8 cellular contexts compared by ENCODE assay signal in the genomic region with DNA sequence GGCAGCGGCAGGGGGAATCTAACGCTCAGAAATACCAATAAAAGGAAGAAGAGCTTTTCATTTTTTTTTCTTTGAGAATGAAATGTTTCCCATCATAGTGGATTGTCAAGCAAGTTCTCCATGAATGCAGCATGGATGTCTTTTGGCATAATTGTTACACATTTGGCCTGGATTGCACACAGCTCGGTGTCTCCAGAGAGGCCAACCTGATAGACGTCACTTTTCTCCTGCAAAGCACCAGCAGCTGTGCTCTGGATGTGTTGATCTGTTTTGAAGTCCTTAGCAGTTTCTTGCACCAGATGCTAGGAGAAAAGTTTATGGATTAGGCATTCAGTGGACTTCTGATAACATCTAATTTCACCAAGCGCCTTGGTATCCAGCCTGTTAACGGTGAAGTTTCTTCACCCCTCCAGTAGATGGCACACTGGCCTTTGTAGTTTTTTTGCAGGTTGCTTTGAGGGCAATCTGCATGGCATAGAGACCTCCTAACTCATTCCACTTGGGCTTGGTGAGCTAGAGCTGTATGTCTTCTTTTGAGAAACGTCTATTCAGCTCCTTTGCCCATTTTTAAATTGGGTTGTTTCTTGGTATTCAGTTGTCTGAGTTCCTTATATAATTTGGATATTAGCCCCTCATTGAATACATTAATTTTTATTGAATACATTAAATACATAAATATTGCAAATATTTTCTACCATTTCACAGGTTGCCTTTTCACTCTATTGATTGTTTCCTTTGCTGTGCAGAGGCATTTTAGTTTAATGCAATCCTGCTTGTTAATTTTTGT. TPM values are rescaled to one million over a fixed set of nuclear protein-coding genes. Genes with fewer than 3 reads are reported as not detected.
DNase-seq lines count a peak whose midpoint lies in the region; ATAC-seq, FAIRE-seq and TF ChIP-seq lines count a peak whose summit lies in the region.

No MANE protein-coding gene starts in this region.

- H3K9me3 ChIP-seq in DOHH2 (ENCODE audit: control insufficient read depth, insufficient read depth, low read length) (no peaks in the 10 kb centered on the region), adrenal gland (replicated peaks in 1 of 3) (no peaks in the 10 kb centered on the region), HepG2 (ENCODE audit: low read length) (no peaks in the 10 kb centered on the region), gastrocnemius medialis (no peaks in the 10 kb centered on the region), ovary (no peaks in the 10 kb centered on the region)

- no peaks in the 10 kb centered on the region for H3K79me2 ChIP-seq in DOHH2 (ENCODE audit: control insufficient read depth, low read length)
- no peaks in the 10 kb centered on the region for H3K79me2 ChIP-seq in HepG2 (ENCODE audit: insufficient read depth, low read length)

- H4K20me1 ChIP-seq in DOHH2 (ENCODE audit: control insufficient read depth, insufficient read depth, low read depth, low read length) (no peaks in the 10 kb centered on the region), HepG2 (ENCODE audit: insufficient read depth, low read length) (no peaks in the 10 kb centered on the region)

- TF ChIP-seq CTCF in DOHH2 (IDR thresholded peaks at IDR 0.05; ENCODE audit: low read depth, low read length, poor library complexity, severe bottlenecking): peak; percentile 79
- peak; percentile 9 to 60 (median 49) for TF ChIP-seq CTCF in adrenal gland (IDR thresholded peaks at IDR 0.05)
- peak; percentile 86 for TF ChIP-seq CTCF in HepG2 (CRISPR knock-in tag; IDR thresholded peaks at IDR 0.05)
- TF ChIP-seq CTCF in gastrocnemius medialis (IDR thresholded peaks at IDR 0.05 in 4 of 5, conservative IDR thresholded peaks at IDR 0.05 in 1 of 5): no peak
- peak in 1 of 3 donors; percentile 17 for TF ChIP-seq CTCF in ovary (IDR thresholded peaks at IDR 0.05)

- H3K36me3 ChIP-seq in DOHH2 (ENCODE audit: control insufficient read depth, low read length) (no peaks in the 10 kb centered on the region), adrenal gland (replicated peaks in 1 of 2) (no peaks in the 10 kb centered on the region), HepG2 (replicated peaks in 1 of 2; ENCODE audit: control insufficient read depth in 1 of 2, insufficient read depth in 2 of 2, low read length in 2 of 2) (no peaks in the 10 kb centered on the region), gastrocnemius medialis (no peaks in the 10 kb centered on the region), ovary (no peaks in the 10 kb centered on the region)

- ATAC-seq in GM19397 (IDR thresholded peaks at IDR 0.05; ENCODE audit: unreplicated experiment) (peak; percentile 67), HG03442 (IDR thresholded peaks at IDR 0.05; ENCODE audit: unreplicated experiment) (peak; percentile 83), HepG2 (peak; percentile 95), gastrocnemius medialis (no peak)

- intact Hi-C loops in adrenal gland (cut with DNase I): no loop called here
- intact Hi-C loops in HepG2 (cut with micrococcal nuclease; ENCODE audit: unreplicated experiment): loop anchor here (1.0 to 2.0 kb wide), 4 partner anchors 72 to 865 kb away; no protein-coding TSS in a partner anchor
- intact Hi-C loops in gastrocnemius medialis (cut with DNase I; ENCODE audit: low total_unique reads): no loop called here
- intact Hi-C loops in ovary (cut with DNase I): no loop called here

- CTCF ChIA-PET in HepG2 (lab: Yijun Ruan, JAX; ENCODE audit: low intra/inter-chr PET ratio, low total read pairs): interaction anchor here (0.6 to 2.2 kb wide), 4 partner anchors 742 to 957 kb away, joined by 3 to 19 read pairs (median 4); partner anchors contain the start of gene MAP2

- POLR2A ChIA-PET in HepG2 (lab: Yijun Ruan, JAX): no interaction called here

- H3K27me3 ChIP-seq in DOHH2 (ENCODE audit: control insufficient read depth, low read length) (peaks cover 9% of the 10 kb centered on the region), adrenal gland (no peaks in the 10 kb centered on the region), HepG2 (ENCODE audit: control insufficient read depth in 1 of 2, insufficient read depth in 2 of 2, low read length in 2 of 2) (no peaks in the 10 kb centered on the region), gastrocnemius medialis (no peaks in the 10 kb centered on the region), ovary (no peaks in the 10 kb centered on the region)

- no peak overlapping the region for H2AFZ ChIP-seq in HepG2 (ENCODE audit: low read length)

- H3K9ac ChIP-seq in HepG2 (ENCODE audit: insufficient read depth, low read depth, low read length): no peak overlapping the region

- WGBS in adrenal gland, 4 donors: 54 to 65% (median 60%) methylated on average over 7 of the region's 7 CpGs
- 30% methylated on average over 7 of the region's 7 CpGs for WGBS in HepG2 (ENCODE audit: low lambda C conversion rate)
- WGBS in ovary, 3 donors: 12 to 18% (median 16%) methylated on average over 7 of the region's 7 CpGs

- TF ChIP-seq EP300 in HepG2 (IDR thresholded peaks at IDR 0.05; ENCODE audit: low read depth in 2 of 2, low read length in 2 of 2) (no peak), HepG2 (CRISPR knock-in tag; IDR thresholded peaks at IDR 0.05; ENCODE audit: borderline replicate concordance) (no peak), ovary (IDR thresholded peaks at IDR 0.05) (no peak)

- TF ChIP-seq POLR2A in adrenal gland (IDR thresholded peaks at IDR 0.05) (no peak), HepG2 (IDR thresholded peaks at IDR 0.05; ENCODE audit: insufficient read depth in 1 of 2, low read depth in 2 of 2, low read length in 2 of 2) (no peak), gastrocnemius medialis (IDR thresholded peaks at IDR 0.05) (no peak), ovary (IDR thresholded peaks at IDR 0.05) (no peak)

- BruUV-seq in HepG2 (replicated peaks; lab: Mats Ljungman, UMichigan): no TSS peak

- H3K4me1 ChIP-seq in DOHH2 (ENCODE audit: control insufficient read depth, low read length): no peaks in the 10 kb centered on the region
- peaks cover 0 to 9% of the 10 kb centered on the region in 2 donors for H3K4me1 ChIP-seq in adrenal gland (replicated peaks in 1 of 2)
- no peaks in the 10 kb centered on the region for H3K4me1 ChIP-seq in HepG2 (ENCODE audit: insufficient read depth, low read length)
- no peaks in the 10 kb centered on the region for H3K4me1 ChIP-seq in gastrocnemius medialis
- H3K4me1 ChIP-seq in ovary (ENCODE audit: insufficient read depth): peaks cover 1% of the 10 kb centered on the region

- H3F3A ChIP-seq in DOHH2 (ENCODE audit: control insufficient read depth, insufficient read depth): no peaks in the 10 kb centered on the region

- peak; percentile 76 for TF ChIP-seq RAD21 in HepG2 (CRISPR knock-in tag; IDR thresholded peaks at IDR 0.05)

- no peaks in the 10 kb centered on the region for H3K9me2 ChIP-seq in DOHH2 (replicated peaks; ENCODE audit: control insufficient read depth, low read length)

- H3K27ac ChIP-seq in DOHH2 (ENCODE audit: low read depth, low read length) (no peak overlapping the region), adrenal gland (no peak overlapping the region), HepG2 (ENCODE audit: extremely low read length, insufficient read depth, low read length) (no peak overlapping the region), gastrocnemius medialis (no peak overlapping the region), ovary (no peak overlapping the region)

- H3K4me2 ChIP-seq in DOHH2 (ENCODE audit: low read length) (no peak overlapping the region), HepG2 (ENCODE audit: low read depth, low read length) (no peak overlapping the region)

- peak; percentile 70 for FAIRE-seq in HepG2 (lab: Jason Lieb, UNC)

- in situ Hi-C loops in HepG2 (cut with HindIII; ENCODE audit: extremely low pct_ligation_motif_present, low pct_unique_long_range_greater_than_20kb) (loop anchor here (10.0 kb wide), 1 partner anchor 738 kb away; no protein-coding TSS in a partner anchor), gastrocnemius medialis (cut with MboI; ENCODE audit: low sequenced_read_pairs in 4 of 4) (no loop called here)

- DNase-seq in NCI-H2227 (lab: John Stamatoyannopoulos, UW; ENCODE audit: unreplicated experiment) (peak; percentile 84), adrenal gland (peak; percentile 10 to 52 (median 22)), HepG2 (ENCODE audit: low spot score) (peak; percentile 61), gastrocnemius medialis (no peak), ovary (no peak)

- no peak overlapping the region for H3K4me3 ChIP-seq in DOHH2 (ENCODE audit: low read length)
- H3K4me3 ChIP-seq in adrenal gland: no peak overlapping the region
- no peak overlapping the region for H3K4me3 ChIP-seq in HepG2 (replicated peaks in 1 of 3; ENCODE audit: insufficient read depth in 1 of 3, low read depth in 2 of 3, low read length in 3 of 3)
- no peak overlapping the region for H3K4me3 ChIP-seq in gastrocnemius medialis
- no peak overlapping the region for H3K4me3 ChIP-seq in ovary

TF ChIP-seq in HepG2, 621 proteins besides CTCF, POLR2A, EP300 and RAD21 (continues in another document):
- TF ChIP-seq STAG1 (CRISPR knock-in tag; IDR thresholded peaks at IDR 0.05): peak; percentile 87

RNA-seq across cellular contexts. Expression of gene PTH2R, which starts 59.7 kb away (rescaled TPM):
- under 1 TPM in 6 of 8 donors, not detected in 2; 0.12 to 0.80 (median 0.25) TPM for total RNA-seq in adrenal gland
- under 1 TPM; 0.11 to 0.84 (median 0.48) TPM for polyA plus RNA-seq in adrenal gland
- total RNA-seq in HepG2 (2016; rRNA removed; fragmentation: Illumina TruSeq; extraction: Trizol): 0.04 TPM in 1 of 2 replicates, not detected in the other
- total RNA-seq in HepG2 (2016; cell fraction: cytosol; rRNA removed; fragmentation: Illumina TruSeq; extraction: Trizol; ENCODE audit: low read depth): not detected in 2 replicates
- total RNA-seq in HepG2 (2016; cell fraction: insoluble cytoplasmic fraction; rRNA removed; fragmentation: Illumina TruSeq; extraction: Trizol): not detected in 2 replicates
- not detected in 2 replicates for total RNA-seq in HepG2 (2016; cell fraction: membrane; rRNA removed; fragmentation: Illumina TruSeq; extraction: Trizol)
- not detected in 2 replicates for total RNA-seq in HepG2 (2016; cell fraction: nucleus; rRNA removed; fragmentation: Illumina TruSeq; extraction: Trizol)
- not detected in 2 replicates for polyA plus RNA-seq in HepG2 (2011; rRNA removed)
- polyA plus RNA-seq in HepG2 (2011; cell fraction: cytosol; rRNA removed): not detected in 2 replicates
- not detected in 2 replicates for polyA plus RNA-seq in HepG2 (2011; cell fraction: nucleus; rRNA removed)
- polyA plus RNA-seq in HepG2 (2012): not detected in 2 replicates
- polyA plus RNA-seq in HepG2 (2016; cell fraction: cytosol; fragmentation: Illumina TruSeq; extraction: Trizol; ENCODE audit: low read depth): not detected in 2 replicates
- polyA plus RNA-seq in HepG2 (2016; cell fraction: insoluble cytoplasmic fraction; fragmentation: Illumina TruSeq; extraction: Trizol; ENCODE audit: low read depth): not detected in 2 replicates
- polyA plus RNA-seq in HepG2 (2016; cell fraction: membrane; fragmentation: Illumina TruSeq; extraction: Trizol; ENCODE audit: low read depth): not detected in 2 replicates
- not detected in 2 replicates for polyA plus RNA-seq in HepG2 (2016; cell fraction: nucleus; fragmentation: Illumina TruSeq; extraction: Trizol; ENCODE audit: insufficient read depth, low read depth)
- polyA minus RNA-seq in HepG2 (2011; rRNA and poly(A)+ RNA removed; ENCODE audit: low replicate concordance): 0.08 TPM in 1 of 2 replicates, not detected in the other
- not detected in 2 replicates for polyA minus RNA-seq in HepG2 (2011; cell fraction: cytosol; rRNA and poly(A)+ RNA removed)
- polyA minus RNA-seq in HepG2 (2011; cell fraction: nucleus; rRNA and poly(A)+ RNA removed): 0.37 and 0.39 TPM in 2 replicates
- total RNA-seq in gastrocnemius medialis: not detected
- total RNA-seq in ovary: under 1 TPM in 1 of 7 donors, not detected in 6; 0.08 TPM
- polyA plus RNA-seq in ovary: under 1 TPM; 0.05 to 0.07 TPM

Comparison
In these comparisons a context has a peak if more than half of its experiments do, and no peak if none do; other contexts are left out.
1. CTCF ChIP-seq: peak in DOHH2 (single experiment), adrenal gland (6 of 6) and HepG2 (single experiment); none in gastrocnemius medialis (0 of 5).
2. ATAC-seq: peak in GM19397 (single experiment), HG03442 (single experiment) and HepG2 (single experiment); none in gastrocnemius medialis (0 of 2).
3. DNase-seq: peak in NCI-H2227 (single experiment), adrenal gland (7 of 7) and HepG2 (single experiment); none in gastrocnemius medialis (0 of 2) and ovary (0 of 5).